ENCODE assay signal across 8 cellular contexts in genomic region chr1:244010191-244010590, GRCh38. TPM values are rescaled to one million over a fixed set of nuclear protein-coding genes. Genes with fewer than 3 reads are reported as not detected.
DNase-seq lines count a peak whose midpoint lies in the region; TF ChIP-seq lines count a peak whose summit lies in the region.

No MANE protein-coding gene starts in this region.

- no peak overlapping the region for H3K4me3 Mint-ChIP-seq in neural progenitor cell

- DNase-seq in AG04450 (ENCODE audit: low read depth, low spot score) (no peak), neural progenitor cell (ENCODE audit: low spot score) (peak; percentile 15), GM13977 (ENCODE audit: low spot score) (no peak), neuronal stem cell (ENCODE audit: low spot score) (no peak), HUDEP-2 (lab: John Stamatoyannopoulos, UW; ENCODE audit: unreplicated experiment in 76 of 76) (no peak), NCI-H2227 (lab: John Stamatoyannopoulos, UW; ENCODE audit: unreplicated experiment) (no peak)
- DNase-seq in activated T-cell treated with anti-CD3 and anti-CD28 coated beads, Interleukin-2, amount 50 U/mL, for 1 hour: peak; percentile 28

- CTCF ChIA-PET in AG04450 (lab: Charles Lee) (interaction anchor here (0.6 kb wide), 1 partner anchor 70 kb away, joined by 3 read pairs; no protein-coding TSS in a partner anchor), HEK293 (lab: Yijun Ruan, JAX) (no interaction called here)

- POLR2A ChIA-PET in AG04450 (lab: Yijun Ruan, JAX): no interaction called here
- POLR2A ChIA-PET in HEK293 (lab: Yijun Ruan, JAX): no interaction called here

- H2AFZ ChIP-seq in neural progenitor cell (replicated peaks): no peak overlapping the region
- no peak overlapping the region for H2AFZ ChIP-seq in neuronal stem cell (ENCODE audit: low read length)

- H3F3A ChIP-seq in neural progenitor cell (ENCODE audit: low read depth): no peaks in the 10 kb centered on the region

- H2BK120ac ChIP-seq in neuronal stem cell (ENCODE audit: low read depth, low read length): no peak overlapping the region

- TF ChIP-seq CTCF in AG04450 (IDR thresholded peaks at IDR 0.05; ENCODE audit: low read depth, low read length) (peak; percentile 13; the same call in 1 of the 2 replicates), HEK293 (tag by site-specific recombination; IDR thresholded peaks at IDR 0.05) (no peak), neural progenitor cell (IDR thresholded peaks at IDR 0.05) (peak; percentile 27), GM13977 (IDR thresholded peaks at IDR 0.05; ENCODE audit: extremely low read depth, insufficient read depth, missing control alignments) (no peak)

- H3K36me3 ChIP-seq in HEK293 (ENCODE audit: control insufficient read depth in 2 of 2, insufficient read depth in 1 of 2, low read length in 2 of 2): no peaks in the 10 kb centered on the region
- no peaks in the 10 kb centered on the region for H3K36me3 ChIP-seq in neural progenitor cell
- H3K36me3 ChIP-seq in neuronal stem cell (replicated peaks in 1 of 2; ENCODE audit: control insufficient read depth in 2 of 2, insufficient read depth in 2 of 2, low read length in 2 of 2): no peaks in the 10 kb centered on the region

- in situ Hi-C loops in GM13977 (cut with MboI; ENCODE audit: low pct_unique_long_range_greater_than_20kb, low sequenced_read_pairs, unreplicated experiment): no loop called here

- H3K79me2 ChIP-seq in neural progenitor cell (ENCODE audit: low read depth): no peaks in the 10 kb centered on the region

- no peaks in the 10 kb centered on the region for H3K4me1 ChIP-seq in HEK293 (ENCODE audit: control insufficient read depth, insufficient read depth, low read length)
- peaks cover 14% of the 10 kb centered on the region for H3K4me1 ChIP-seq in neural progenitor cell
- peaks cover 5 to 7% of the 10 kb centered on the region in 2 donors for H3K4me1 ChIP-seq in neuronal stem cell (ENCODE audit: control insufficient read depth in 2 of 2, insufficient read depth in 1 of 2, low read depth in 1 of 2, low read length in 2 of 2)

- peaks cover 7% of the 10 kb centered on the region for H3K27me3 ChIP-seq in AG04450 (ENCODE audit: control insufficient read depth, insufficient read depth, low read length)
- no peaks in the 10 kb centered on the region for H3K27me3 ChIP-seq in neural progenitor cell
- no peaks in the 10 kb centered on the region for H3K27me3 ChIP-seq in neuronal stem cell (ENCODE audit: control insufficient read depth in 3 of 3, insufficient read depth in 3 of 3, low read depth in 1 of 3, low read length in 3 of 3)

- H3K4me3 ChIP-seq in AG04450 (ENCODE audit: low read depth, low read length) (no peak overlapping the region), HEK293 (ENCODE audit: low read depth, low read length) (no peak overlapping the region), neural progenitor cell (no peak overlapping the region), neuronal stem cell (ENCODE audit: low read length in 2 of 2) (no peak overlapping the region)

- no peaks in the 10 kb centered on the region for H3K79me1 ChIP-seq in neuronal stem cell (ENCODE audit: low read depth, low read length)

- no peak overlapping the region for H4K91ac ChIP-seq in neuronal stem cell (ENCODE audit: low read depth, low read length, poor library complexity)

- H3K9ac ChIP-seq in neural progenitor cell: no peak overlapping the region
- no peak overlapping the region for H3K9ac ChIP-seq in neuronal stem cell (ENCODE audit: low read depth, low read length, poor library complexity)

- H3K4ac ChIP-seq in neuronal stem cell (ENCODE audit: low read length): no peak overlapping the region

- no CpG with 5 or more reads among the region's 6 CpGs for WGBS in neuronal stem cell (ENCODE audit: extremely low coverage in 2 of 2, insufficient read length in 2 of 2, insufficient replicate concordance in 1 of 2), 2 donors

- H3K4me2 ChIP-seq in neural progenitor cell (no peak overlapping the region), neuronal stem cell (ENCODE audit: insufficient read depth, low read length, poor library complexity, severe bottlenecking) (no peak overlapping the region)

- no peak overlapping the region for H3K14ac ChIP-seq in neuronal stem cell (ENCODE audit: low read length)

- H2BK15ac ChIP-seq in neuronal stem cell (ENCODE audit: low read length): no peak overlapping the region

- peaks cover 17% of the 10 kb centered on the region for H3K27me3 Mint-ChIP-seq in neural progenitor cell (ENCODE audit: insufficient read depth, low read depth)

- no peaks in the 10 kb centered on the region for H3K9me3 Mint-ChIP-seq in neural progenitor cell

- H3K27ac ChIP-seq in AG04450 (ENCODE audit: low read depth, low read length) (no peak overlapping the region), HEK293 (ENCODE audit: extremely low read depth, low read depth, low read length) (no peak overlapping the region), neural progenitor cell (no peak overlapping the region), neuronal stem cell (replicated peaks; ENCODE audit: low read length) (no peak overlapping the region)

- H4K8ac ChIP-seq in neuronal stem cell (ENCODE audit: low read depth, low read length): no peak overlapping the region

- H3K27ac Mint-ChIP-seq in neural progenitor cell: no peak overlapping the region

- H3K23ac ChIP-seq in neuronal stem cell (ENCODE audit: low read depth, low read length, poor library complexity): no peak overlapping the region

- H3K4me1 Mint-ChIP-seq in neural progenitor cell: peaks cover 20% of the 10 kb centered on the region

- no peak overlapping the region for H3K18ac ChIP-seq in neuronal stem cell (ENCODE audit: low read length)

- no peaks in the 10 kb centered on the region for H4K20me1 ChIP-seq in neural progenitor cell (ENCODE audit: low read depth)

- H3K9me3 ChIP-seq in AG04450 (ENCODE audit: control insufficient read depth, insufficient read depth, low read length) (no peaks in the 10 kb centered on the region), HEK293 (ENCODE audit: control insufficient read depth, insufficient read depth, low read depth, low read length) (no peaks in the 10 kb centered on the region), neural progenitor cell (ENCODE audit: low read depth) (no peaks in the 10 kb centered on the region), neuronal stem cell (replicated peaks in 1 of 2; ENCODE audit: control insufficient read depth in 2 of 2, insufficient read depth in 1 of 2, low read depth in 1 of 2, low read length in 2 of 2) (no peaks in the 10 kb centered on the region)

- H2BK5ac ChIP-seq in neuronal stem cell (ENCODE audit: low read length): no peak overlapping the region

- H2BK12ac ChIP-seq in neuronal stem cell (ENCODE audit: low read length): no peak overlapping the region

- H2AK5ac ChIP-seq in neuronal stem cell (ENCODE audit: low read depth, low read length): no peak overlapping the region

- H3K36me3 Mint-ChIP-seq in neural progenitor cell: no peaks in the 10 kb centered on the region

TF ChIP-seq in HEK293, 187 proteins besides CTCF, POLR2A, EP300 and RAD21:
- peak; percentile 60; the same call in 1 of the 2 replicates for TF ChIP-seq ZNF629 (tag by site-specific recombination; IDR thresholded peaks at IDR 0.05)
- TF ChIP-seq ZNF548 (tag by site-specific recombination; IDR thresholded peaks at IDR 0.05): no peak

RNA-seq across cellular contexts. Expression of gene ZBTB18, which starts 40.9 kb away (rescaled TPM):
- polyA plus RNA-seq in AG04450 (2011; rRNA removed): 11.0 and 12.7 TPM in 2 replicates
- polyA minus RNA-seq in AG04450 (2011; rRNA and poly(A)+ RNA removed): 15.1 and 16.2 TPM in 2 replicates
- 26.8 and 30.1 TPM in 2 replicates for total RNA-seq in neural progenitor cell (ENCODE audit: low replicate concordance)
- polyA plus RNA-seq in neuronal stem cell (2013, experiment 1 of 2): 29.1 TPM
- polyA plus RNA-seq in neuronal stem cell (2013, experiment 2 of 2): 30.0 TPM

Comparison
In these comparisons a context has a peak if more than half of its experiments do, and no peak if none do; other contexts are left out.
1. DNase-seq: peak in activated T-cell treated with anti-CD3 and anti-CD28 coated beads, Interleukin-2, amount 50 U/mL, for 1 hour (single experiment) and neural progenitor cell (single experiment); none in AG04450 (single experiment), GM13977 (single experiment), neuronal stem cell (single experiment), HUDEP-2 (0 of 76) and NCI-H2227 (single experiment).
2. CTCF ChIP-seq: peak in AG04450 (single experiment) and neural progenitor cell (single experiment); none in HEK293 (single experiment) and GM13977 (single experiment).